Comparison of ENCODE assay signal across 1 cellular context in the genomic region with DNA sequence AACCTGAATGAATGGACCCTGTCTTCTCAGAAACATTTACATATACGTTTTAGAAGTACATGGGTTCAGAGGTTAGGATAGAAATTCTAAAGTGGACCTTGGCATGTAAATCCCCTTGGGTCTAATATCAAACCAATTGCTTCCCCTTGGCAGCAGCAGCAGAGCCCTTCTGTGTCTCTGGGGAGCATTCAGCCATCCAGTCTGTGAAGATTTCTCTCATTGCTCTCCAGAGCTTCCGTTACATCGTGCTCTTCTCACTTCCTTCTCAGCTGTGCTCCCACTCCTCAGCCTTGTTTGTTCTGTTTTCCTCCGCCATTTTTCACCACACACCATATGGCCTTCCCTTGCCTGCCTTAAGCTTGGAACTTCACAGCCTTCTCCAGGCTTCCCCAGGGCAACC.
TF ChIP-seq lines count a peak whose summit lies in the region.

No MANE protein-coding gene starts in this region.

TF ChIP-seq in GM23338, 12 proteins besides CTCF, POLR2A, EP300 and RAD21 (continued from another document):
- TF ChIP-seq, protein P1, sequence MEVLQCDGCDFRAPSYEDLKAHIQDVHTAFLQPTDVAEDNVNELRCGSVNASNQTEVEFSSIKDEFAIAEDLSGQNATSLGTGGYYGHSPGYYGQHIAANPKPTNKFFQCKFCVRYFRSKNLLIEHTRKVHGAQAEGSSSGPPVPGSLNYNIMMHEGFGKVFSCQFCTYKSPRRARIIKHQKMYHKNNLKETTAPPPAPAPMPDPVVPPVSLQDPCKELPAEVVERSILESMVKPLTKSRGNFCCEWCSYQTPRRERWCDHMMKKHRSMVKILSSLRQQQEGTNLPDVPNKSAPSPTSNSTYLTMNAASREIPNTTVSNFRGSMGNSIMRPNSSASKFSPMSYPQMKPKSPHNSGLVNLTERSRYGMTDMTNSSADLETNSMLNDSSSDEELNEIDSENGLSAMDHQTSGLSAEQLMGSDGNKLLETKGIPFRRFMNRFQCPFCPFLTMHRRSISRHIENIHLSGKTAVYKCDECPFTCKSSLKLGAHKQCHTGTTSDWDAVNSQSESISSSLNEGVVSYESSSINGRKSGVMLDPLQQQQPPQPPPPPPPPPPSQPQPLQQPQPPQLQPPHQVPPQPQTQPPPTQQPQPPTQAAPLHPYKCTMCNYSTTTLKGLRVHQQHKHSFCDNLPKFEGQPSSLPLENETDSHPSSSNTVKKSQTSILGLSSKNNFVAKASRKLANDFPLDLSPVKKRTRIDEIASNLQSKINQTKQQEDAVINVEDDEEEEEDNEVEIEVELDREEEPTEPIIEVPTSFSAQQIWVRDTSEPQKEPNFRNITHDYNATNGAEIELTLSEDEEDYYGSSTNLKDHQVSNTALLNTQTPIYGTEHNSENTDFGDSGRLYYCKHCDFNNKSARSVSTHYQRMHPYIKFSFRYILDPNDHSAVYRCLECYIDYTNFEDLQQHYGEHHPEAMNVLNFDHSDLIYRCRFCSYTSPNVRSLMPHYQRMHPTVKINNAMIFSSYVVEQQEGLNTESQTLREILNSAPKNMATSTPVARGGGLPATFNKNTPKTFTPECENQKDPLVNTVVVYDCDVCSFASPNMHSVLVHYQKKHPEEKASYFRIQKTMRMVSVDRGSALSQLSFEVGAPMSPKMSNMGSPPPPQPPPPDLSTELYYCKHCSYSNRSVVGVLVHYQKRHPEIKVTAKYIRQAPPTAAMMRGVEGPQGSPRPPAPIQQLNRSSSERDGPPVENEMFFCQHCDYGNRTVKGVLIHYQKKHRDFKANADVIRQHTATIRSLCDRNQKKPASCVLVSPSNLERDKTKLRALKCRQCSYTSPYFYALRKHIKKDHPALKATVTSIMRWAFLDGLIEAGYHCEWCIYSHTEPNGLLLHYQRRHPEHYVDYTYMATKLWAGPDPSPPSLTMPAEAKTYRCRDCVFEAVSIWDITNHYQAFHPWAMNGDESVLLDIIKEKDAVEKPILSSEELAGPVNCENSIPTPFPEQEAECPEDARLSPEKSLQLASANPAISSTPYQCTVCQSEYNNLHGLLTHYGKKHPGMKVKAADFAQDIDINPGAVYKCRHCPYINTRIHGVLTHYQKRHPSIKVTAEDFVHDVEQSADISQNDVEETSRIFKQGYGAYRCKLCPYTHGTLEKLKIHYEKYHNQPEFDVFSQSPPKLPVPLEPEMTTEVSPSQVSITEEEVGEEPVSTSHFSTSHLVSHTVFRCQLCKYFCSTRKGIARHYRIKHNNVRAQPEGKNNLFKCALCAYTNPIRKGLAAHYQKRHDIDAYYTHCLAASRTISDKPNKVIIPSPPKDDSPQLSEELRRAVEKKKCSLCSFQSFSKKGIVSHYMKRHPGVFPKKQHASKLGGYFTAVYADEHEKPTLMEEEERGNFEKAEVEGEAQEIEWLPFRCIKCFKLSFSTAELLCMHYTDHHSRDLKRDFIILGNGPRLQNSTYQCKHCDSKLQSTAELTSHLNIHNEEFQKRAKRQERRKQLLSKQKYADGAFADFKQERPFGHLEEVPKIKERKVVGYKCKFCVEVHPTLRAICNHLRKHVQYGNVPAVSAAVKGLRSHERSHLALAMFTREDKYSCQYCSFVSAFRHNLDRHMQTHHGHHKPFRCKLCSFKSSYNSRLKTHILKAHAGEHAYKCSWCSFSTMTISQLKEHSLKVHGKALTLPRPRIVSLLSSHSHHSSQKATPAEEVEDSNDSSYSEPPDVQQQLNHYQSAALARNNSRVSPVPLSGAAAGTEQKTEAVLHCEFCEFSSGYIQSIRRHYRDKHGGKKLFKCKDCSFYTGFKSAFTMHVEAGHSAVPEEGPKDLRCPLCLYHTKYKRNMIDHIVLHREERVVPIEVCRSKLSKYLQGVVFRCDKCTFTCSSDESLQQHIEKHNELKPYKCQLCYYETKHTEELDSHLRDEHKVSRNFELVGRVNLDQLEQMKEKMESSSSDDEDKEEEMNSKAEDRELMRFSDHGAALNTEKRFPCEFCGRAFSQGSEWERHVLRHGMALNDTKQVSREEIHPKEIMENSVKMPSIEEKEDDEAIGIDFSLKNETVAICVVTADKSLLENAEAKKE (CRISPR knock-in tag; IDR thresholded peaks at IDR 0.05), result no peak
- TF ChIP-seq, protein P2, sequence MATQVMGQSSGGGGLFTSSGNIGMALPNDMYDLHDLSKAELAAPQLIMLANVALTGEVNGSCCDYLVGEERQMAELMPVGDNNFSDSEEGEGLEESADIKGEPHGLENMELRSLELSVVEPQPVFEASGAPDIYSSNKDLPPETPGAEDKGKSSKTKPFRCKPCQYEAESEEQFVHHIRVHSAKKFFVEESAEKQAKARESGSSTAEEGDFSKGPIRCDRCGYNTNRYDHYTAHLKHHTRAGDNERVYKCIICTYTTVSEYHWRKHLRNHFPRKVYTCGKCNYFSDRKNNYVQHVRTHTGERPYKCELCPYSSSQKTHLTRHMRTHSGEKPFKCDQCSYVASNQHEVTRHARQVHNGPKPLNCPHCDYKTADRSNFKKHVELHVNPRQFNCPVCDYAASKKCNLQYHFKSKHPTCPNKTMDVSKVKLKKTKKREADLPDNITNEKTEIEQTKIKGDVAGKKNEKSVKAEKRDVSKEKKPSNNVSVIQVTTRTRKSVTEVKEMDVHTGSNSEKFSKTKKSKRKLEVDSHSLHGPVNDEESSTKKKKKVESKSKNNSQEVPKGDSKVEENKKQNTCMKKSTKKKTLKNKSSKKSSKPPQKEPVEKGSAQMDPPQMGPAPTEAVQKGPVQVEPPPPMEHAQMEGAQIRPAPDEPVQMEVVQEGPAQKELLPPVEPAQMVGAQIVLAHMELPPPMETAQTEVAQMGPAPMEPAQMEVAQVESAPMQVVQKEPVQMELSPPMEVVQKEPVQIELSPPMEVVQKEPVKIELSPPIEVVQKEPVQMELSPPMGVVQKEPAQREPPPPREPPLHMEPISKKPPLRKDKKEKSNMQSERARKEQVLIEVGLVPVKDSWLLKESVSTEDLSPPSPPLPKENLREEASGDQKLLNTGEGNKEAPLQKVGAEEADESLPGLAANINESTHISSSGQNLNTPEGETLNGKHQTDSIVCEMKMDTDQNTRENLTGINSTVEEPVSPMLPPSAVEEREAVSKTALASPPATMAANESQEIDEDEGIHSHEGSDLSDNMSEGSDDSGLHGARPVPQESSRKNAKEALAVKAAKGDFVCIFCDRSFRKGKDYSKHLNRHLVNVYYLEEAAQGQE (IDR thresholded peaks at IDR 0.05; ENCODE audit: unreplicated experiment), result no peak
- TF ChIP-seq EZH2phosphoT487 (IDR thresholded peaks at IDR 0.05; ENCODE audit: unreplicated experiment) (no peak), CREB1 (CRISPR knock-in tag; IDR thresholded peaks at IDR 0.05; ENCODE audit: low read depth) (no peak)
TF ChIP-seq in GM23338: peak in this region for 0.
